ENCODE assay signal across 8 cellular contexts in the genomic region with DNA sequence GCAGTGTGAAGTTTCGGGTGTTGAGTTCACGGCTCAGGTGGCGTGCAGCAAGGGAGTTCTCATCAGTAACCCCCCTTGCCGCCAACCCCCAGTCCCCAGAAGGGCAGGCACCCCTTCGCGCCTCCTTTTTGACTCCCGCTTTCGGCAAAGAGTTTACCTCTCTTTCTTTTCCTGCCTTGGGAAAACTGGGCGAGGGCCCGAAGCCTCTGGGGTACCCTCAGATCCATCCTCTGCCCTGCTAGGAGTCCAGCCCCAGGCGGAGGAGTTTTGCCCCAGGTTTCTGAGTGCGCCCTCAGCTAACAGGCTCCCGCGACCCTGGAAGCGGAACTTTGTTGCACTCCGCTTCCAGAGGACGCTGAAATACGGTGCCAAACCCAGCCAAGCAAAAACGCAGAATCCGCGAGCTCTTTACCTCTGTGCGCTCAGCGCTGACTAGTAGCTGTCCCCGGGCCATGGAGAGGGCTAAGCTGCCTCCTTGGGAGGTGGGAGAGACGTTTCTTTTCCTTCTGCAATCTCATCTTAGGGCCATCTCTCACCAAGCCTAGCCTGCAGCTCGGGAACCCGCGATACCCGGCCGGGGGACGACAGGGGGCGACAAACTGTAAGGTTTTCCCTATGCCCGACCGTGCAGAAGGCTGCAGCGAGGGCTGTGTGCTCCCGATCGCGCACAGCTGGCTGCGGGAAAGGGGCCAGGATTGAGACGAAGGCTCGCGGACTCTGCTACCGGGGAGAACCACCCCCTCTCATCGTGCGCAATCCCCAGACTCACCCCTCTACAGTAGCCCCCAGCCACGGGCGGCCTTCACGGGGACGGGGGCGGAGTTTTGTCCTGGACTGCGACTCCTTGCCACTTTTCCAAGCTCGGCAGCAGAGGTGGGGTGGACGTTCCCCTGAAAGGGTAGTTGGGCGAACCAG. TPM values are rescaled to one million over a fixed set of nuclear protein-coding genes. Genes with fewer than 3 reads are reported as not detected.
DNase-seq lines count a peak whose midpoint lies in the region; ATAC-seq and TF ChIP-seq lines count a peak whose summit lies in the region.

No MANE protein-coding gene starts in this region.

- no TSS peak for BruUV-seq in OCI-LY7 (replicated peaks; lab: Mats Ljungman, UMichigan)

- H3K4me3 ChIP-seq in OCI-LY7 (ENCODE audit: low read depth, low read length, poor library complexity, severe bottlenecking) (no peak overlapping the region), neural cell (ENCODE audit: low read length) (peak overlapping the region; percentile 59)

- no peak overlapping the region for H3K9ac ChIP-seq in neural cell (ENCODE audit: low read length)

- H3K9me3 ChIP-seq in OCI-LY7 (ENCODE audit: low read length) (no peaks in the 10 kb centered on the region), neural cell (ENCODE audit: low read length) (no peaks in the 10 kb centered on the region)

- ATAC-seq in GM18868 (IDR thresholded peaks at IDR 0.05; ENCODE audit: unreplicated experiment) (peak; percentile 54), HG03354 (IDR thresholded peaks at IDR 0.05; ENCODE audit: poor library complexity, severe bottlenecking, unreplicated experiment) (no peak)

- DNase-seq in OCI-LY7 (ENCODE audit: low spot score) (no peak), erythroblast (lab: John Stamatoyannopoulos, UW) (peak; percentile 17 to 26), NOMO-1 treated with dmso at 0.1 percent for 144 hours (lab: John Stamatoyannopoulos, UW; ENCODE audit: unreplicated experiment) (no peak), KG1 (lab: John Stamatoyannopoulos, UW) (no peak)

- CTCF ChIA-PET in OCI-LY7 (lab: Charles Lee; ENCODE audit: unreplicated experiment), result no interaction called here

- H3K9me2 ChIP-seq in OCI-LY7 (ENCODE audit: insufficient read depth, low read length) (no peaks in the 10 kb centered on the region), neural cell (ENCODE audit: insufficient read depth, low read length) (no peaks in the 10 kb centered on the region)

- no peaks in the 10 kb centered on the region for H3K36me3 ChIP-seq in OCI-LY7 (ENCODE audit: insufficient read depth, low read length)
- no peaks in the 10 kb centered on the region for H3K36me3 ChIP-seq in neural cell (ENCODE audit: insufficient read depth, low read length)

- no peak for TF ChIP-seq EP300 in neural cell (conservative IDR thresholded peaks at IDR 0.05; ENCODE audit: poor library complexity, severe bottlenecking)

- no peak overlapping the region for H3K27ac ChIP-seq in 22Rv1
- H3K27ac ChIP-seq in OCI-LY7 (ENCODE audit: low read depth, low read length, poor library complexity, severe bottlenecking), result no peak overlapping the region
- no peak overlapping the region for H3K27ac ChIP-seq in neural cell (ENCODE audit: low read length)

- peaks cover 100% of the 10 kb centered on the region for H3K27me3 ChIP-seq in neural cell (ENCODE audit: insufficient read depth, low read depth, low read length)

- intact Hi-C loops in OCI-LY7 (cut with micrococcal nuclease; ENCODE audit: unreplicated experiment), result no loop called here

- H4K20me1 ChIP-seq in OCI-LY7 (ENCODE audit: insufficient read depth, low read length) (no peaks in the 10 kb centered on the region), neural cell (ENCODE audit: insufficient read depth) (no peaks in the 10 kb centered on the region)

- TF ChIP-seq RAD21 in neural cell (conservative IDR thresholded peaks at IDR 0.05), result peak; percentile 78

- TF ChIP-seq CTCF in 22Rv1 (IDR thresholded peaks at IDR 0.05) (peak; percentile 85), OCI-LY7 (conservative IDR thresholded peaks at IDR 0.05; ENCODE audit: low read length) (peak; percentile 49), neural cell (IDR thresholded peaks at IDR 0.05; ENCODE audit: poor library complexity, severe bottlenecking) (peak; percentile 88)

- POLR2A ChIA-PET in OCI-LY7 (lab: Charles Lee), result no interaction called here

- no peak overlapping the region for H2AFZ ChIP-seq in OCI-LY7 (ENCODE audit: low read length)
- no peak overlapping the region for H2AFZ ChIP-seq in neural cell (ENCODE audit: low read depth, low read length)

- H3F3A ChIP-seq in neural cell (ENCODE audit: insufficient read depth, low read length, poor library complexity, severe bottlenecking), result no peaks in the 10 kb centered on the region

- H3K79me2 ChIP-seq in OCI-LY7 (ENCODE audit: insufficient read depth, low read depth, low read length) (no peaks in the 10 kb centered on the region), neural cell (replicated peaks; ENCODE audit: insufficient read depth, low read length) (no peaks in the 10 kb centered on the region)

- H3K4me1 ChIP-seq in OCI-LY7 (ENCODE audit: insufficient read depth, low read length, poor library complexity, severe bottlenecking), result no peaks in the 10 kb centered on the region

- no peak for TF ChIP-seq POLR2A in erythroblast (IDR thresholded peaks at IDR 0.05; ENCODE audit: low read length)

- no peak overlapping the region for H3K4me2 ChIP-seq in OCI-LY7 (ENCODE audit: low read length)
- H3K4me2 ChIP-seq in neural cell (ENCODE audit: low read length), result peak overlapping the region; percentile 33

TF ChIP-seq in neural cell, 6 proteins besides CTCF, POLR2A, EP300 and RAD21:
- no peak for TF ChIP-seq TAF1 (IDR thresholded peaks at IDR 0.05; ENCODE audit: low read depth)
- TF ChIP-seq SMC3 (conservative IDR thresholded peaks at IDR 0.05; ENCODE audit: poor library complexity), result peak; percentile 76
- TF ChIP-seq POLR2AphosphoS5 (IDR thresholded peaks at IDR 0.05), result peak; percentile 21
- TF ChIP-seq EZH2 (IDR thresholded peaks at IDR 0.05; ENCODE audit: borderline replicate concordance, insufficient read depth, low read length, poor library complexity, severe bottlenecking), result peak; percentile 54

RNA-seq across cellular contexts. Expression of gene PAX1, which starts 2.7 kb away (rescaled TPM):
- total RNA-seq in OCI-LY7 (2014; rRNA removed; shearing (Covaris generic)), result not detected in 2 replicates
- total RNA-seq in OCI-LY7 (2022), result not detected in 2 replicates
- not detected in 2 replicates for polyA plus RNA-seq in neural cell
- not detected in 2 replicates for polyA minus RNA-seq in neural cell

Comparison
In these comparisons a context has a peak if more than half of its experiments do, and no peak if none do; other contexts are left out.
1. DNase-seq: peak in erythroblast (2 of 2); none in OCI-LY7 (single experiment), NOMO-1 treated with dmso at 0.1 percent for 144 hours (single experiment) and KG1 (single experiment).
2. Peak in every context shown above with its lines, with median percentiles within 50 percentile points of each other: CTCF ChIP-seq.